In the genomic region with DNA sequence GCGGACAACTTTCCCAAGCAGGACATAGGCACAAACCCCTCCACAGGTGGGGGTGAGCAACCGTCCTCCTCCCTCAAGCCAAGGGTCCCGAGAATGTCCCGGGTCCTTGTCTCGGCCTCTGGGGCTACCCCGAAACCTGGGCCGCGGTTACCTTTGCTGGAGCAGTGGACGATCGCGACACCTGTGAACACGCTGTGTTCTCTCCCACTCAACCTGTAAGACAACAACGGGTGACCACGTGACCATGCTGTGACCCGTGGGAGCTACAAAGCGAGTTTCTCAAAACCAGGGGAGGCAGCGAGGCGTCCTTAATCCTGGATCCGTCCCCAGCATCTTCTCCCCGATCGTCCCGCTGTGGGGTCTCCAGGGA, we compare ENCODE assay signal across 22 cellular contexts. TPM values are rescaled to one million over a fixed set of nuclear protein-coding genes. Genes with fewer than 3 reads are reported as not detected.
DNase-seq lines count a peak whose midpoint lies in the region; ATAC-seq, FAIRE-seq and TF ChIP-seq lines count a peak whose summit lies in the region.
"Had no signal": no experiment of that assay in that cellular context is flagged by ENCODE, and none has a peak within 500 bp of the region (broad histone marks: within the 10 kb centered on the region; RNA-seq: fewer than 3 reads in every experiment).

No MANE protein-coding gene starts in this region.

- H3K9me3 Mint-ChIP-seq in activated CD4-positive, alpha-beta T cell treated with anti-CD3 and anti-CD28 coated beads, Interleukin-2, amount 10 ng/mL, durations not matched to agents 24 days and 14 days, result peaks cover 4% of the 10 kb centered on the region
- H3K9me3 Mint-ChIP-seq in CD14-positive monocyte (peaks cover 3 to 19% (median 9%) of the 10 kb centered on the region in 7 donors), chondrocyte (ENCODE audit: low read depth) (no peaks in the 10 kb centered on the region)
- H3K9me3 Mint-ChIP-seq: CD4-positive, alpha-beta T cell had no signal

- H3K27me3 Mint-ChIP-seq in activated CD4-positive, alpha-beta T cell treated with anti-CD3 and anti-CD28 coated beads, Interleukin-2, amount 10 ng/mL, durations not matched to agents 24 days and 14 days, result no peaks in the 10 kb centered on the region
- H3K27me3 Mint-ChIP-seq in CD14-positive monocyte (ENCODE audit: low read depth in 3 of 3) (peaks cover 0 to 4% (median 1%) of the 10 kb centered on the region in 3 donors), chondrocyte (ENCODE audit: low read depth) (no peaks in the 10 kb centered on the region)
- H3K27me3 Mint-ChIP-seq: CD4-positive, alpha-beta T cell had no signal

- intact Hi-C loops in activated CD4-positive, alpha-beta T cell treated with anti-CD3 and anti-CD28 coated beads, Interleukin-2, amount 10 ng/mL, durations not matched to agents 24 days and 14 days (cut with micrococcal nuclease), result no loop called here
- intact Hi-C loops in CD14-positive monocyte (cut with micrococcal nuclease) (no loop called here), sciatic nerve (cut with DNase I) (no loop called here)

- TF ChIP-seq CTCF in CD14-positive monocyte (IDR thresholded peaks at IDR 0.05) (no peak), chondrocyte (IDR thresholded peaks at IDR 0.05) (no peak)

- ATAC-seq in sciatic nerve, result no peak
- ATAC-seq in HG02678 (IDR thresholded peaks at IDR 0.05; ENCODE audit: unreplicated experiment), result no peak
- ATAC-seq: GM23338, Right ventricle myocardium inferior had no signal

- no peaks in the 10 kb centered on the region for H3K4me1 Mint-ChIP-seq in activated CD4-positive, alpha-beta T cell treated with anti-CD3 and anti-CD28 coated beads, Interleukin-2, amount 10 ng/mL, durations not matched to agents 24 days and 14 days
- H3K4me1 Mint-ChIP-seq in CD14-positive monocyte (no peaks in the 10 kb centered on the region), chondrocyte (ENCODE audit: low read depth) (no peaks in the 10 kb centered on the region)
- H3K4me1 Mint-ChIP-seq: GM23338 had no signal

- no peak overlapping the region for H3K27ac Mint-ChIP-seq in activated CD4-positive, alpha-beta T cell treated with anti-CD3 and anti-CD28 coated beads, Interleukin-2, amount 10 ng/mL, durations not matched to agents 24 days and 14 days
- no peak overlapping the region for H3K27ac Mint-ChIP-seq in CD14-positive monocyte
- H3K27ac Mint-ChIP-seq in chondrocyte (ENCODE audit: unreplicated experiment), result no peak overlapping the region
- H3K27ac Mint-ChIP-seq: CD4-positive, alpha-beta T cell; GM23338 had no signal

- no peak for FAIRE-seq in GM19239 (lab: Jason Lieb, UNC)
- FAIRE-seq: D721Med, HepG2 had no signal

- peaks cover 52% of the 10 kb centered on the region for H3K36me3 Mint-ChIP-seq in activated CD4-positive, alpha-beta T cell treated with anti-CD3 and anti-CD28 coated beads, Interleukin-2, amount 10 ng/mL, durations not matched to agents 24 days and 14 days (ENCODE audit: low read depth)
- peaks cover 46 to 65% of the 10 kb centered on the region in 2 donors for H3K36me3 Mint-ChIP-seq in CD14-positive monocyte
- peaks cover 20% of the 10 kb centered on the region for H3K36me3 Mint-ChIP-seq in chondrocyte (ENCODE audit: low read depth)

- no peak overlapping the region for H3K4me3 Mint-ChIP-seq in activated CD4-positive, alpha-beta T cell treated with anti-CD3 and anti-CD28 coated beads, Interleukin-2, amount 10 ng/mL, durations not matched to agents 24 days and 14 days
- H3K4me3 Mint-ChIP-seq in CD14-positive monocyte (no peak overlapping the region), chondrocyte (ENCODE audit: unreplicated experiment) (no peak overlapping the region)
- H3K4me3 Mint-ChIP-seq: CD4-positive, alpha-beta T cell; GM23338 had no signal

- peak; percentile 53 for DNase-seq in activated CD4-positive, alpha-beta T cell treated with anti-CD3 and anti-CD28 coated beads, Interleukin-2, amount 10 ng/mL, durations not matched to agents 24 days and 14 days
- DNase-seq in activated CD4-positive, alpha-beta T cell treated with anti-CD3 and anti-CD28 coated beads for 48 hours, result no peak
- DNase-seq in CD14-positive monocyte (ENCODE audit: low spot score) (peak; percentile 35), chondrocyte (ENCODE audit: low spot score) (peak; percentile 87), sciatic nerve (ENCODE audit: low spot score) (peak; percentile 55), GM19239 (ENCODE audit: insufficient read length, low spot score) (no peak), NCI-H187 treated with DMSO at 0.1 percent for 48 hours (lab: John Stamatoyannopoulos, UW) (no peak)
- DNase-seq: 8988T; ACHN; CD4-positive, alpha-beta T cell; Karpas-422; NCI-H1092; NCI-H1417 treated with DMSO at 0.1 percent for 48 hours; NCI-H187; NCI-H2107; NCI-H524; NCI-H748 treated with DMSO at 0.1 percent for 48 hours had no signal

RNA-seq across cellular contexts. Expression of gene ASMTL, which starts 17.9 kb away (rescaled TPM):
- 44.5 and 46.6 TPM in 2 replicates for total RNA-seq in activated CD4-positive, alpha-beta T cell treated with anti-CD3 and anti-CD28 coated beads, Interleukin-2, amount 10 ng/mL, durations not matched to agents 24 days and 14 days
- 10 to 100 TPM; 31.0 to 31.5 TPM for polyA plus RNA-seq in CD14-positive monocyte
- total RNA-seq in chondrocyte, result 19.6 to 29.0 TPM (median 20.2 TPM) in 3 replicates
- total RNA-seq in sciatic nerve, result 35.0 TPM

RNA-seq across cellular contexts. Expression of gene SLC25A6, which starts 42.9 kb away (rescaled TPM):
- total RNA-seq in activated CD4-positive, alpha-beta T cell treated with anti-CD3 and anti-CD28 coated beads, Interleukin-2, amount 10 ng/mL, durations not matched to agents 24 days and 14 days, result 302 and 306 TPM in 2 replicates
- 100 to 1,000 TPM; 442 to 449 TPM for polyA plus RNA-seq in CD14-positive monocyte
- total RNA-seq in chondrocyte, result 270 to 332 TPM (median 327 TPM) in 3 replicates
- total RNA-seq in sciatic nerve, result 167 TPM

Comparison
In these comparisons a context has a peak if more than half of its experiments do, and no peak if none do; other contexts are left out.
1. DNase-seq: peak in activated CD4-positive, alpha-beta T cell treated with anti-CD3 and anti-CD28 coated beads, Interleukin-2, amount 10 ng/mL, durations not matched to agents 24 days and 14 days (single experiment), CD14-positive monocyte (single experiment), chondrocyte (single experiment) and sciatic nerve (single experiment); none in activated CD4-positive, alpha-beta T cell treated with anti-CD3 and anti-CD28 coated beads for 48 hours (single experiment), GM19239 (single experiment) and NCI-H187 treated with DMSO at 0.1 percent for 48 hours (single experiment).